Comparison of ENCODE assay signal across 8 cellular contexts in genomic region chr14:74257078-74257987, GRCh38. TPM values are rescaled to one million over a fixed set of nuclear protein-coding genes. Genes with fewer than 3 reads are reported as not detected.
A peak's percentile ranks its signal among the peaks of the same experiment; 100 is the strongest.
DNase-seq lines count a peak whose midpoint lies in the region; ATAC-seq and TF ChIP-seq lines count a peak whose summit lies in the region.

No MANE protein-coding gene starts in this region.

- H4K20me1 ChIP-seq in SU-DHL-6 (ENCODE audit: low read depth, low read length): no peaks in the 10 kb centered on the region
- H4K20me1 ChIP-seq in hepatocyte (ENCODE audit: insufficient read depth, poor library complexity, severe bottlenecking): no peaks in the 10 kb centered on the region

- H3K4me2 ChIP-seq in SU-DHL-6 (ENCODE audit: low read depth, low read length, poor library complexity, severe bottlenecking) (peak overlapping the region; percentile 85), hepatocyte (peak overlapping the region; percentile 100)

- H3K9me2 ChIP-seq in SU-DHL-6 (replicated peaks; ENCODE audit: insufficient read depth, low read length) (no peaks in the 10 kb centered on the region), hepatocyte (replicated peaks; ENCODE audit: insufficient read depth) (no peaks in the 10 kb centered on the region)

- H3K4me1 Mint-ChIP-seq in IgD-negative memory B cell: peaks cover 0 to 3% (median 3%) of the 10 kb centered on the region in 3 donors

- peak overlapping the region in 1 of 3 donors; percentile 76 for H3K27ac Mint-ChIP-seq in IgD-negative memory B cell

- intact Hi-C loops in sciatic nerve (cut with DNase I): loop anchor here (10.0 kb wide), 1 partner anchor 143 kb away; no protein-coding TSS in a partner anchor

- TF ChIP-seq CTCF in 22Rv1 (IDR thresholded peaks at IDR 0.05) (peak; percentile 99), SU-DHL-6 (IDR thresholded peaks at IDR 0.05; ENCODE audit: insufficient read depth, low read length, poor library complexity, severe bottlenecking) (peak; percentile 84), hepatocyte (IDR thresholded peaks at IDR 0.05; ENCODE audit: poor library complexity) (peak; percentile 69)

- H3F3A ChIP-seq in SU-DHL-6 (ENCODE audit: insufficient read depth): no peaks in the 10 kb centered on the region

- H3K36me3 ChIP-seq in SU-DHL-6 (ENCODE audit: low read length) (no peaks in the 10 kb centered on the region), adipocyte (ENCODE audit: control insufficient read depth, insufficient read depth, low read length, severe bottlenecking) (no peaks in the 10 kb centered on the region), hepatocyte (replicated peaks; ENCODE audit: insufficient read depth, low read depth) (no peaks in the 10 kb centered on the region)

- H3K79me2 ChIP-seq in SU-DHL-6 (ENCODE audit: insufficient read depth, low read length) (no peaks in the 10 kb centered on the region), hepatocyte (no peaks in the 10 kb centered on the region)

- peaks cover 9% of the 10 kb centered on the region for H3K27me3 Mint-ChIP-seq in IgD-negative memory B cell

- WGBS in hepatocyte (ENCODE audit: low lambda C conversion rate, missing lambda C conversion rate): 24% methylated on average over 53 of the region's 72 CpGs

- H3K9me3 Mint-ChIP-seq in IgD-negative memory B cell: no peaks in the 10 kb centered on the region

- H3K27ac ChIP-seq in 22Rv1: no peak overlapping the region
- no peak overlapping the region for H3K27ac ChIP-seq in SU-DHL-6 (ENCODE audit: low read depth, low read length)
- H3K27ac ChIP-seq in hepatocyte: no peak overlapping the region

- H2AFZ ChIP-seq in SU-DHL-6 (ENCODE audit: low read depth, low read length, severe bottlenecking) (peak overlapping the region; percentile 99), hepatocyte (peak overlapping the region; percentile 87)

- H3K4me3 Mint-ChIP-seq in IgD-negative memory B cell: peak overlapping the region; percentile 74 to 93 (median 79)

- H3K9me3 ChIP-seq in SU-DHL-6 (ENCODE audit: insufficient read depth, low read length) (no peaks in the 10 kb centered on the region), adipocyte (ENCODE audit: control insufficient read depth, low read length) (no peaks in the 10 kb centered on the region), hepatocyte (ENCODE audit: low read depth) (no peaks in the 10 kb centered on the region)

- H3K4me3 ChIP-seq in SU-DHL-6 (ENCODE audit: insufficient read depth, low read length, poor library complexity, severe bottlenecking): peak overlapping the region; percentile 64
- peak overlapping the region; percentile 82 for H3K4me3 ChIP-seq in adipocyte (ENCODE audit: low read length)
- H3K4me3 ChIP-seq in hepatocyte: peak overlapping the region; percentile 87

- DNase-seq in adipocyte (ENCODE audit: low read depth) (peak; percentile 69), hepatocyte (ENCODE audit: low spot score) (peak; percentile 64), sciatic nerve (ENCODE audit: low spot score) (no peak)

- H3K36me3 Mint-ChIP-seq in IgD-negative memory B cell: peaks cover 1% of the 10 kb centered on the region

- H3K27me3 ChIP-seq in SU-DHL-6 (ENCODE audit: low read length) (no peaks in the 10 kb centered on the region), adipocyte (replicated peaks; ENCODE audit: control insufficient read depth, insufficient read depth, low read length) (peaks cover 22% of the 10 kb centered on the region), hepatocyte (peaks cover 20% of the 10 kb centered on the region)

- H3K9ac ChIP-seq in SU-DHL-6 (ENCODE audit: low read length): peak overlapping the region; percentile 50
- H3K9ac ChIP-seq in adipocyte (ENCODE audit: low read length): peak overlapping the region; percentile 72

- H3K4me1 ChIP-seq in adipocyte (ENCODE audit: control insufficient read depth, insufficient read depth, low read length) (no peaks in the 10 kb centered on the region), hepatocyte (ENCODE audit: insufficient read depth) (peaks cover 3% of the 10 kb centered on the region)

- ATAC-seq in GM18868 (IDR thresholded peaks at IDR 0.05; ENCODE audit: unreplicated experiment): peak; percentile 60
- ATAC-seq in sciatic nerve: peak; percentile 79
- no peak for ATAC-seq in GM19452 (IDR thresholded peaks at IDR 0.05; ENCODE audit: unreplicated experiment)

RNA-seq across cellular contexts. Expression of gene VSX2, which starts 18.1 kb away (rescaled TPM):
- polyA plus RNA-seq in IgD-negative memory B cell: not detected
- not detected in 2 replicates for total RNA-seq in hepatocyte
- not detected in 2 replicates for polyA plus RNA-seq in hepatocyte
- not detected for total RNA-seq in sciatic nerve

RNA-seq across cellular contexts. Expression of gene ABCD4, which starts 45.4 kb away (rescaled TPM):
- 23.3 TPM for polyA plus RNA-seq in IgD-negative memory B cell
- 37.3 and 44.0 TPM in 2 replicates for total RNA-seq in hepatocyte
- polyA plus RNA-seq in hepatocyte: 71.9 and 80.7 TPM in 2 replicates
- 89.7 TPM for total RNA-seq in sciatic nerve
